ENCODE assay signal across 8 cellular contexts in genomic region chr1:120354618-120355184, GRCh38.
DNase-seq lines count a peak whose midpoint lies in the region; ATAC-seq and TF ChIP-seq lines count a peak whose summit lies in the region.
"Not testable (repeated sequence)": the region's sequence is repeated elsewhere in the genome, so short reads cannot be mapped to it uniquely, and the experiment has no call there.

No MANE protein-coding gene starts in this region.

- not testable (repeated sequence) for H3K36me3 ChIP-seq in Loucy (ENCODE audit: insufficient read depth, low read length); WERI-Rb-1; heart right ventricle; neuron (ENCODE audit: insufficient read depth, low read length); testis (ENCODE audit: low read depth, missing control alignments)

- H3K4me3 Mint-ChIP-seq in HFFc6: peak overlapping the region; percentile 90

- not testable (repeated sequence) for H4K20me1 ChIP-seq in Loucy (ENCODE audit: insufficient read depth, low read length, poor library complexity, severe bottlenecking)

- not testable (repeated sequence) for H3K27ac ChIP-seq in WERI-Rb-1
- peak overlapping the region in 7 of 10 donors; percentile 39 to 79 (median 62) for H3K27ac ChIP-seq in heart right ventricle
- H3K27ac ChIP-seq in testis: peak overlapping the region; percentile 47 to 69

- H3F3A ChIP-seq in Loucy (ENCODE audit: low read depth): not testable (repeated sequence)

- H3K4me1 ChIP-seq in Loucy (ENCODE audit: insufficient read depth, low read length, poor library complexity, severe bottlenecking); heart right ventricle; neuron (ENCODE audit: insufficient read depth, low read length); testis: not testable (repeated sequence)

- TF ChIP-seq CTCF in GM10266 (IDR thresholded peaks at IDR 0.05; ENCODE audit: control insufficient read depth, insufficient read depth, low read depth, missing control alignments); HFFc6 (IDR thresholded peaks at IDR 0.05); Loucy (conservative IDR thresholded peaks at IDR 0.05; ENCODE audit: low read length); WERI-Rb-1 (IDR thresholded peaks at IDR 0.05; ENCODE audit: low read depth, low read length); astrocyte of the spinal cord (IDR thresholded peaks at IDR 0.05; ENCODE audit: low read depth, low read length); heart right ventricle (IDR thresholded peaks at IDR 0.05); testis (IDR thresholded peaks at IDR 0.05): not testable (repeated sequence)

- peak overlapping the region; percentile 54 for H3K4me2 ChIP-seq in Loucy (ENCODE audit: low read depth, low read length, poor library complexity, severe bottlenecking)

- H3K79me2 ChIP-seq in Loucy (ENCODE audit: insufficient read depth, low read length): not testable (repeated sequence)

- peak overlapping the region; percentile 100 for H3K27ac Mint-ChIP-seq in HFFc6

- 11 to 16% methylated on average over 9 to 19 of the region's 30 CpGs for WGBS in heart right ventricle, 2 donors
- WGBS in testis, 2 donors: 5% methylated on average over 18 of the region's 30 CpGs; no CpG with 5 or more reads in 1 of the 2 donors

- in situ Hi-C loops in astrocyte of the spinal cord (cut with HindIII; ENCODE audit: low sequenced_read_pairs): not testable (repeated sequence)

- H3K4me1 Mint-ChIP-seq in HFFc6 (ENCODE audit: low read depth): not testable (repeated sequence)

- H3K9me3 Mint-ChIP-seq in HFFc6: not testable (repeated sequence)

- not testable (repeated sequence) for H3K9me3 ChIP-seq in Loucy (ENCODE audit: insufficient read depth, low read depth, low read length); WERI-Rb-1 (ENCODE audit: severe bottlenecking); heart right ventricle; neuron (ENCODE audit: low read length); testis

- H3K27me3 ChIP-seq in Loucy (ENCODE audit: insufficient read depth, low read length, poor library complexity, severe bottlenecking); WERI-Rb-1 (ENCODE audit: insufficient read depth, low read depth, severe bottlenecking); heart right ventricle; neuron (ENCODE audit: insufficient read depth, low read length); testis: not testable (repeated sequence)

- intact Hi-C loops in heart right ventricle (cut with DNase I); testis (cut with DNase I; ENCODE audit: low total_unique reads): not testable (repeated sequence)

- H3K9ac ChIP-seq in Loucy (ENCODE audit: low read depth, low read length, poor library complexity, severe bottlenecking): peak overlapping the region; percentile 56

- H2AFZ ChIP-seq in Loucy (ENCODE audit: low read length): peak overlapping the region; percentile 75; the same call in 1 of the 2 replicates
- H2AFZ ChIP-seq in neuron (ENCODE audit: low read depth, low read length): not testable (repeated sequence)

- not testable (repeated sequence) for H3K36me3 Mint-ChIP-seq in HFFc6 (ENCODE audit: low read depth)

- DNase-seq in GM10266 (ENCODE audit: extremely low spot score): peak; percentile 3
- DNase-seq in HFFc6: peak; percentile 68
- DNase-seq in WERI-Rb-1: peak; percentile 20
- DNase-seq in astrocyte of the spinal cord (ENCODE audit: low read depth, low spot score): peak; percentile 69
- peak; percentile 22 to 46 for DNase-seq in heart right ventricle
- DNase-seq in testis: peak; percentile 66

- H3K4me3 ChIP-seq in Loucy (ENCODE audit: low read length, poor library complexity, severe bottlenecking) (peak overlapping the region; percentile 72), astrocyte of the spinal cord (ENCODE audit: low read depth, low read length) (peak overlapping the region; percentile 23), heart right ventricle (peak overlapping the region in 7 of 10 donors; percentile 10 to 41 (median 37)), neuron (ENCODE audit: low read length) (peak overlapping the region; percentile 33), testis (peak overlapping the region in 1 of 2 donors; percentile 24)
- not testable (repeated sequence) for H3K4me3 ChIP-seq in WERI-Rb-1 (ENCODE audit: low read depth, low read length)

- not testable (repeated sequence) for H3K27me3 Mint-ChIP-seq in HFFc6 (ENCODE audit: insufficient read depth)

- not testable (repeated sequence) for TF ChIP-seq POLR2A in testis (IDR thresholded peaks at IDR 0.05)

- H3K9me2 ChIP-seq in Loucy (replicated peaks; ENCODE audit: low read depth, low read length): not testable (repeated sequence)

- ATAC-seq in heart right ventricle: peak; percentile 97 to 100 (median 99)

Comparison
In these comparisons a context has a peak if more than half of its experiments do, and no peak if none do; other contexts are left out.
1. DNase-seq: peak in every context shown above with its lines; median percentile 69 in astrocyte of the spinal cord; 68 in HFFc6; 66 in testis; 34 in heart right ventricle; 20 in WERI-Rb-1; 3 in GM10266.